In the genomic region with DNA sequence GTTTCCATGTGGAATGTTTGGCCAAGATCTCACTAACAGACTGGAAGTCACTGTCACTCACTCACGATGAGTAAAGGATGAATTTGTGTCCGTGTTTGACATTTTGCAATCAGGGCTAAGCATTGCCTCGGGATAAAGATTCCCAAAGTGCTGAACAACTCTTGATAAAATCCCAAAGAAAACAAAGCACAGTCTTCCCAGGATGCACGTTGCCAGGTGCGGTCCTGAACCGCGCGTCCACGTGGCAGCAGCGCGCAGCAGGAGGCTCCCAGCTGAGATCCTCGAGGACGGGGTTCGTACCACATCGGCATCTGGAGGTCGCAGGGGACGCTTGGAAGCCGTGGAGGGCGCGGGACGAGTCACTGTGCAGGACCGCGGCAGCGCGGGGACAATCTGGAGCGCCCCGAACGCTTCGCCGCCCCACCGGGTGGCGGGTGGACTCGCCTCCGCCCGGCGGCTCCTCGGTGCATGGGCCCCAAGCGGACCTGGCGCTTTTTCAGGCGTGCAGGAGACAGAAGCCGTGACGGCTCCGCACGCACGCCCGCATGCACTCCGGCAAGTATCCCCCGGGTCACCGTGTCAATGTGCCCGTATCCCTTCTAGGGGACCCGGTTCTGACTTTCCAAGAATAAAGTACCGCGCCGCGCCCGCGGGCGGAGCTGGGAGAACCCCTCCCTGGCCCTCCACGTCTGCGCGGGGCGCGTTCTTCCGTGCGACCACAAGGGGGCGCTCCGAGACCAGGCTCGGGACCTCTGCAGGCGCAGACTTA, we compare ENCODE assay signal across 1 cellular context.
TF ChIP-seq lines count a peak whose summit lies in the region.

No MANE protein-coding gene starts in this region.

TF ChIP-seq in HEK293, 187 proteins besides CTCF, POLR2A, EP300 and RAD21 (continued from another document and continues in another):
- TF ChIP-seq ZNF518A (tag by site-specific recombination; conservative IDR thresholded peaks at IDR 0.05; ENCODE audit: low read depth): no peak
- no peak for TF ChIP-seq ZNF514 (tag by site-specific recombination; IDR thresholded peaks at IDR 0.05)
- no peak for TF ChIP-seq ZBTB11 (tag by site-specific recombination; conservative IDR thresholded peaks at IDR 0.05; ENCODE audit: low read depth)
- no peak for TF ChIP-seq EGR2 (tag by site-specific recombination; IDR thresholded peaks at IDR 0.05; ENCODE audit: low read depth)
- no peak; the same call in 1 of the 2 replicates for TF ChIP-seq PRDM4 (tag by site-specific recombination; IDR thresholded peaks at IDR 0.05)
- no peak for TF ChIP-seq ZNF426 (tag by site-specific recombination; IDR thresholded peaks at IDR 0.05)
- TF ChIP-seq ZNF529 (tag by site-specific recombination; IDR thresholded peaks at IDR 0.05; ENCODE audit: insufficient replicate concordance): no peak
- peak; percentile 51; the same call in 1 of the 2 replicates for TF ChIP-seq ZNF777 (tag by site-specific recombination; IDR thresholded peaks at IDR 0.05; ENCODE audit: borderline replicate concordance)
- TF ChIP-seq ZNF768 (tag by site-specific recombination; IDR thresholded peaks at IDR 0.05): no peak
- TF ChIP-seq ZNF626 (tag by site-specific recombination; IDR thresholded peaks at IDR 0.05): no peak
- no peak for TF ChIP-seq ZNF610 (tag by site-specific recombination; IDR thresholded peaks at IDR 0.05; ENCODE audit: borderline replicate concordance)
- TF ChIP-seq, protein P1, sequence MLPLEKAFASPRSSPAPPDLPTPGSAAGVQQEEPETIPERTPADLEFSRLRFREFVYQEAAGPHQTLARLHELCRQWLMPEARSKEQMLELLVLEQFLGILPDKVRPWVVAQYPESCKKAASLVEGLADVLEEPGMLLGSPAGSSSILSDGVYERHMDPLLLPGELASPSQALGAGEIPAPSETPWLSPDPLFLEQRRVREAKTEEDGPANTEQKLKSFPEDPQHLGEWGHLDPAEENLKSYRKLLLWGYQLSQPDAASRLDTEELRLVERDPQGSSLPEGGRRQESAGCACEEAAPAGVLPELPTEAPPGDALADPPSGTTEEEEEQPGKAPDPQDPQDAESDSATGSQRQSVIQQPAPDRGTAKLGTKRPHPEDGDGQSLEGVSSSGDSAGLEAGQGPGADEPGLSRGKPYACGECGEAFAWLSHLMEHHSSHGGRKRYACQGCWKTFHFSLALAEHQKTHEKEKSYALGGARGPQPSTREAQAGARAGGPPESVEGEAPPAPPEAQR (tag by site-specific recombination; IDR thresholded peaks at IDR 0.05): no peak
- no peak for TF ChIP-seq ZNF121 (tag by site-specific recombination; IDR thresholded peaks at IDR 0.05)
- TF ChIP-seq ZBTB48 (tag by site-specific recombination; IDR thresholded peaks at IDR 0.05): 0 out of 2 replicates have a peak, but pooled peaks have one; percentile 46
- peak; percentile 14; the same call in 1 of the 2 replicates for TF ChIP-seq ZNF146 (tag by site-specific recombination; IDR thresholded peaks at IDR 0.05)
- peak; percentile 78 for TF ChIP-seq PATZ1 (tag by site-specific recombination; IDR thresholded peaks at IDR 0.05)
- TF ChIP-seq HIC1 (tag by site-specific recombination; IDR thresholded peaks at IDR 0.05): no peak
- no peak for TF ChIP-seq ZBTB6 (tag by site-specific recombination; IDR thresholded peaks at IDR 0.05)
- no peak for TF ChIP-seq ZNF510 (tag by site-specific recombination; IDR thresholded peaks at IDR 0.05; ENCODE audit: insufficient replicate concordance)
- TF ChIP-seq ZNF521 (tag by site-specific recombination; IDR thresholded peaks at IDR 0.05): no peak
- TF ChIP-seq ZNF561 (tag by site-specific recombination; IDR thresholded peaks at IDR 0.05; ENCODE audit: borderline replicate concordance): no peak
- no peak for TF ChIP-seq ZNF776 (tag by site-specific recombination; IDR thresholded peaks at IDR 0.05; ENCODE audit: borderline replicate concordance)
- TF ChIP-seq ZNF211 (tag by site-specific recombination; IDR thresholded peaks at IDR 0.05; ENCODE audit: low read depth): no peak
- TF ChIP-seq ZNF239 (tag by site-specific recombination; IDR thresholded peaks at IDR 0.05): no peak
- no peak for TF ChIP-seq TSHZ1 (tag by site-specific recombination; IDR thresholded peaks at IDR 0.05; ENCODE audit: borderline replicate concordance)
- TF ChIP-seq ZNF48 (tag by site-specific recombination; IDR thresholded peaks at IDR 0.05): no peak
- no peak for TF ChIP-seq REPIN1 (tag by site-specific recombination; IDR thresholded peaks at IDR 0.05; ENCODE audit: low read depth)
- TF ChIP-seq ZNF549 (tag by site-specific recombination; IDR thresholded peaks at IDR 0.05): no peak
- TF ChIP-seq ZNF37A (tag by site-specific recombination; IDR thresholded peaks at IDR 0.05): no peak
